Comparison of ENCODE assay signal across 28 cellular contexts in the genomic region with DNA sequence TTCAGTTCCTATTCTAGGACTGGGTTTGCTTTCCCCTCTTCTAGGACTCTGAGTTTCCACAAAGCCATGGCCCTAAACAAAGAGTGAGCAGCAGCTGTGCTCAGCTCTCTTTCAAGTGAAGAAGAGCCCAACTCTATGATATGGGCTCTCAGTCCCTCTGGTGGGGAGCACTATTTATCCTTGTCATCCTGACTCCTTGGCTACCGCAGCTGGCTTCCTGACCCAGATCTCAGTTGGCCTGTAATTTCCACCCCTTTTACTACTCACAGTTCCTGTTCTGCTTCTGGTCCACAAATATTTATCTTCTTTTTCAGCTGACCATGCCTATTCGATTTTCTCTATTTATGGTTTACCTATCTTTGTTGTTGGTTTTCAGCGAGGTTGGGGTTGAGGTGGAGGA.
"Had no signal": no experiment of that assay in that cellular context is flagged by ENCODE, and none has a peak within 500 bp of the region (broad histone marks: within the 10 kb centered on the region; RNA-seq: fewer than 3 reads in every experiment).

No MANE protein-coding gene starts in this region.

- H3K36me3 ChIP-seq: brain microvascular endothelial cell, cardiac muscle cell, Peyer's patch, SJCRH30 had no signal

- H3K9me3 Mint-ChIP-seq: activated CD4-positive, alpha-beta T cell treated with anti-CD3 and anti-CD28 coated beads, Interleukin-2, amount 10 ng/mL, durations not matched to agents 24 days and 14 days; activated T-cell treated with anti-CD3 and anti-CD28 coated beads, Interleukin-2, amount 50 U/mL, for 24 hours; T-helper 1 cell treated with Interleukin-12 subunit alpha and Interleukin-12 subunit beta and Interleukin-4 antibody, amounts not matched to agents 30 μg/mL and 1 μg/mL, for 36 hours; WTC11 had no signal

- H3K4me3 Mint-ChIP-seq: activated CD4-positive, alpha-beta T cell treated with anti-CD3 and anti-CD28 coated beads, Interleukin-2, amount 10 ng/mL, durations not matched to agents 24 days and 14 days; activated CD8-positive, alpha-beta memory T cell treated with anti-CD3 and anti-CD28 coated beads, Interleukin-2, amount 10 ng/mL, durations not matched to agents 7 days and 5 days; activated naive CD8-positive, alpha-beta T cell; activated T-cell treated with anti-CD3 and anti-CD28 coated beads, Interleukin-2, amount 50 U/mL, for 24 hours; T-helper 1 cell treated with Interleukin-12 subunit alpha and Interleukin-12 subunit beta and Interleukin-4 antibody, amounts not matched to agents 30 μg/mL and 1 μg/mL, for 36 hours; WTC11 had no signal

- H3K27me3 Mint-ChIP-seq: activated naive CD8-positive, alpha-beta T cell had no signal

- H3K4me1 ChIP-seq: Peyer's patch, SJCRH30 had no signal

- H3K4me1 Mint-ChIP-seq: activated CD8-positive, alpha-beta memory T cell treated with anti-CD3 and anti-CD28 coated beads, Interleukin-2, amount 10 ng/mL, durations not matched to agents 7 days and 5 days had no signal

- H3K36me3 Mint-ChIP-seq: activated CD8-positive, alpha-beta memory T cell treated with anti-CD3 and anti-CD28 coated beads, Interleukin-2, amount 10 ng/mL, durations not matched to agents 7 days and 5 days; activated naive CD8-positive, alpha-beta T cell; WTC11 had no signal

- DNase-seq: activated CD4-positive, alpha-beta T cell treated with anti-CD3 and anti-CD28 coated beads, Interleukin-2, amount 10 ng/mL, durations not matched to agents 24 days and 14 days; activated CD4-positive, alpha-beta T cell treated with anti-CD3 and anti-CD28 coated beads, Interleukin-2, amount 50 U/mL, for 48 hours; activated CD4-positive, CD25-positive, alpha-beta regulatory T cell treated with anti-CD3 and anti-CD28 coated beads, Interleukin-2, amount 50 U/mL, for 72 hours; activated CD8-positive, alpha-beta memory T cell treated with anti-CD3 and anti-CD28 coated beads, Interleukin-2, amount 10 ng/mL, durations not matched to agents 7 days and 5 days; activated effector memory CD4-positive, alpha-beta T cell treated with anti-CD3 and anti-CD28 coated beads, Interleukin-2, amount 50 U/mL, for 16 hours; activated naive CD4-positive, alpha-beta T cell treated with Interleukin-2 at 50 U/mL for 16 hours; activated T-cell treated with anti-CD3 and anti-CD28 coated beads, Interleukin-2, amount 50 U/mL, for 24 hours; amygdala; brain microvascular endothelial cell; Karpas-422; MM.1S; NCI-H1105 treated with DMSO at 0.1 percent for 48 hours; NCI-H1436 treated with DMSO at 0.1 percent for 48 hours; NCI-H345; NCI-H510A; NCI-H526 treated with DMSO at 0.1 percent for 48 hours; NCI-H82; NK-92 treated with Interleukin-12 subunit alpha and Interleukin-12 subunit beta, amount 100 ng/mL, for 24 hours; Peyer's patch; Right ventricle myocardium superior; SJCRH30; SW 1271 had no signal

- ATAC-seq: activated CD8-positive, alpha-beta memory T cell treated with anti-CD3 and anti-CD28 coated beads, Interleukin-2, amount 10 ng/mL, durations not matched to agents 7 days and 5 days; SK-N-SH treated with all-trans-retinoic acid at 6 μM for 48 hours; WTC11 had no signal

- H3K4me3 ChIP-seq: cardiac muscle cell, Peyer's patch, SJCRH30 had no signal

- H3K27ac Mint-ChIP-seq: activated CD4-positive, alpha-beta T cell treated with anti-CD3 and anti-CD28 coated beads, Interleukin-2, amount 10 ng/mL, durations not matched to agents 24 days and 14 days; activated CD8-positive, alpha-beta memory T cell treated with anti-CD3 and anti-CD28 coated beads, Interleukin-2, amount 10 ng/mL, durations not matched to agents 7 days and 5 days; activated naive CD8-positive, alpha-beta T cell; activated T-cell treated with anti-CD3 and anti-CD28 coated beads, Interleukin-2, amount 50 U/mL, for 24 hours; T-helper 1 cell treated with Interleukin-12 subunit alpha and Interleukin-12 subunit beta and Interleukin-4 antibody, amounts not matched to agents 30 μg/mL and 1 μg/mL, for 36 hours; WTC11 had no signal

- H3K9me3 ChIP-seq: Peyer's patch, SJCRH30 had no signal

- H3K27me3 ChIP-seq: brain microvascular endothelial cell, cardiac muscle cell, Peyer's patch, SJCRH30 had no signal

- H3K27ac ChIP-seq: brain microvascular endothelial cell, cardiac muscle cell, Peyer's patch, RWPE1, SJCRH30 had no signal
